1 cellular context compared by ENCODE assay signal in the genomic region with DNA sequence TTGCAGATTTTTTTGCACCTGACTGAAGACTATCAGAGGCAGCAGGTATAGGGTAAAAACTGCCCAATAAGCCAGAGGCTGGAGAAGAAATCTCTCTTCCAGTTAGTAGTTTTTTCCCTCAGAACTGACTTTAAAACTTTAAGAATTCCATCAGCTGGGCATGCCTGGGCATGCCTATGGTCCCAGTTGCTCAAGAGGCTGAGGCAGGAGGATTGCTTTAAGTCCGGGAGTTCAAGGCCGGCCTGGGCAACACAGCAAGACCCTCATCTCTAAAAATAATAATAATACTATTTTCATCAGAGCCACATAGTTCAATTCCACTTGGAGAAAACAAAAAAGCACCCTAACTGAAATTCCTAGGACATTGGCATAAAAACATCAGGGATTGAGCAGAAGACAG.
TF ChIP-seq lines count a peak whose summit lies in the region.

No MANE protein-coding gene starts in this region.

TF ChIP-seq in IMR-90, 13 proteins besides CTCF, POLR2A, EP300 and RAD21:
- no peak for TF ChIP-seq USF2 (IDR thresholded peaks at IDR 0.05; ENCODE audit: low read depth, low read length)
- TF ChIP-seq, protein P1, sequence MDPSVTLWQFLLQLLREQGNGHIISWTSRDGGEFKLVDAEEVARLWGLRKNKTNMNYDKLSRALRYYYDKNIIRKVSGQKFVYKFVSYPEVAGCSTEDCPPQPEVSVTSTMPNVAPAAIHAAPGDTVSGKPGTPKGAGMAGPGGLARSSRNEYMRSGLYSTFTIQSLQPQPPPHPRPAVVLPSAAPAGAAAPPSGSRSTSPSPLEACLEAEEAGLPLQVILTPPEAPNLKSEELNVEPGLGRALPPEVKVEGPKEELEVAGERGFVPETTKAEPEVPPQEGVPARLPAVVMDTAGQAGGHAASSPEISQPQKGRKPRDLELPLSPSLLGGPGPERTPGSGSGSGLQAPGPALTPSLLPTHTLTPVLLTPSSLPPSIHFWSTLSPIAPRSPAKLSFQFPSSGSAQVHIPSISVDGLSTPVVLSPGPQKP (IDR thresholded peaks at IDR 0.05; ENCODE audit: borderline replicate concordance, low read depth, low read length) = no peak
- no peak for TF ChIP-seq FOS (IDR thresholded peaks at IDR 0.05; ENCODE audit: low read depth, low read length)
- no peak for TF ChIP-seq RCOR1 (IDR thresholded peaks at IDR 0.05; ENCODE audit: insufficient replicate concordance, low read length)
- no peak for TF ChIP-seq MXI1 (IDR thresholded peaks at IDR 0.05; ENCODE audit: borderline replicate concordance, low read depth, low read length)
- no peak for TF ChIP-seq RFX5 (IDR thresholded peaks at IDR 0.05; ENCODE audit: low read depth, low read length)
- TF ChIP-seq CEBPB (IDR thresholded peaks at IDR 0.05; ENCODE audit: low read depth, low read length) = no peak
- TF ChIP-seq NFE2L2 (IDR thresholded peaks at IDR 0.05; ENCODE audit: low read depth, low read length) = no peak
- TF ChIP-seq SMC3 (IDR thresholded peaks at IDR 0.05; ENCODE audit: low read depth, low read length) = no peak
- no peak for TF ChIP-seq BHLHE40 (IDR thresholded peaks at IDR 0.05; ENCODE audit: low read depth, low read length)
- TF ChIP-seq CHD1 (IDR thresholded peaks at IDR 0.05; ENCODE audit: low read depth, low read length) = no peak
- no peak for TF ChIP-seq MAZ (IDR thresholded peaks at IDR 0.05; ENCODE audit: borderline replicate concordance, low read depth, low read length)
- TF ChIP-seq MAFK (IDR thresholded peaks at IDR 0.05; ENCODE audit: low read depth, low read length) = no peak
